Comparison of ENCODE assay signal across 14 cellular contexts in the genomic region with DNA sequence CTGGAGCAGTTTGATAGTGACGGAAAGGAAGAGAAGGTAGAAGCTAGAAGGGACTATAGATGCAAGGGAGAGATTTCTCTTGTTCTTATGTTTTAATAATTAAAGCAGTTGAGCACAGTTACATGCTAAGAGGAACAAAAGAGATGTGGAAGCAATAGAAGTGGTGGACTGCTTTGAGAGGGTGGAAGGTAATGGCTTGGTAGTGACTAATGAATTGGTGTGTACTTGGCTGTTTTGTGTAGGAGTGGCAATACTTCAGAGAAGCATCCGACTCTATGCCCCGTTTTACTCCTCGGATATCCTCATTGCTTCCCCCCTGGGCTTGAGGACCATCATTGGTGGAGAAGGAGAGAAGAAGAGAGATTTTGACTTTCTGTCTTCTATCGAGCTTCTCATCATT. TPM values are rescaled to one million over a fixed set of nuclear protein-coding genes. Genes with fewer than 3 reads are reported as not detected.
DNase-seq lines count a peak whose midpoint lies in the region; ATAC-seq, FAIRE-seq and TF ChIP-seq lines count a peak whose summit lies in the region.
"Had no signal": no experiment of that assay in that cellular context is flagged by ENCODE, and none has a peak within 500 bp of the region (broad histone marks: within the 10 kb centered on the region; RNA-seq: fewer than 3 reads in every experiment).

No MANE protein-coding gene starts in this region.

- no peak for ATAC-seq in CD4-positive, alpha-beta T cell (ENCODE audit: poor library complexity)
- ATAC-seq in RWPE2 (ENCODE audit: low read depth) (no peak), GM19351 (IDR thresholded peaks at IDR 0.05; ENCODE audit: unreplicated experiment) (no peak), aorta (ENCODE audit: low FRiP score) (no peak)

- no peaks in the 10 kb centered on the region for H3K9me3 ChIP-seq in CD4-positive, alpha-beta T cell (ENCODE audit: control insufficient read depth, low read length)
- H3K9me3 ChIP-seq in RWPE2 (ENCODE audit: severe bottlenecking) (no peaks in the 10 kb centered on the region), aorta (ENCODE audit: control insufficient read depth, low read length) (no peaks in the 10 kb centered on the region)
- H3K9me3 ChIP-seq: BLaER1 treated with 17β-estradiol and CSF1 and Interleukin-3, amounts not matched to agents 10 nM and 100 nM had no signal

- WGBS in aorta, 2 donors, result 92 to 95% methylated on average over 5 of the region's 5 CpGs

- H3K4me3 ChIP-seq in RWPE2 (ENCODE audit: severe bottlenecking) (no peak overlapping the region), aorta (ENCODE audit: low read length in 2 of 2) (no peak overlapping the region)
- H3K4me3 ChIP-seq: BLaER1 treated with 17β-estradiol and CSF1 and Interleukin-3, amounts not matched to agents 10 nM and 100 nM had no signal

- CTCF ChIA-PET in CD4-positive, alpha-beta T cell (lab: Charles Lee), result interaction anchor here (0.8 to 1.6 kb wide), 2 partner anchors 19 to 21 kb away, joined by 3 read pairs; no protein-coding TSS in a partner anchor

- H3K27ac Mint-ChIP-seq in CD4-positive, alpha-beta T cell, result peak overlapping the region; percentile 2
- peak overlapping the region; percentile 5 for H3K27ac Mint-ChIP-seq in nephron progenitor cell
- H3K27ac Mint-ChIP-seq: activated CD4-positive, alpha-beta T cell treated with anti-CD3 and anti-CD28 coated beads, Interleukin-2, amount 10 ng/mL, durations not matched to agents 7 days and 5 days had no signal

- H3K4me3 Mint-ChIP-seq in CD4-positive, alpha-beta T cell, result no peak overlapping the region
- H3K4me3 Mint-ChIP-seq in nephron progenitor cell, result no peak overlapping the region
- H3K4me3 Mint-ChIP-seq: activated CD4-positive, alpha-beta T cell treated with anti-CD3 and anti-CD28 coated beads, Interleukin-2, amount 10 ng/mL, durations not matched to agents 7 days and 5 days had no signal

- no peak for FAIRE-seq in frontal cortex (lab: Jason Lieb, UNC)

- H3K27ac ChIP-seq in CD4-positive, alpha-beta T cell (ENCODE audit: low read depth, low read length), result no peak overlapping the region
- H3K27ac ChIP-seq in RWPE2 (ENCODE audit: poor library complexity, severe bottlenecking) (peak overlapping the region; percentile 89), aorta (ENCODE audit: low read depth in 1 of 2, low read length in 2 of 2) (peak overlapping the region in 1 of 2 donors; percentile 62)

- POLR2A ChIA-PET in CD4-positive, alpha-beta T cell (lab: Charles Lee), result no interaction called here

- no peak for TF ChIP-seq CTCF in CD4-positive, alpha-beta T cell (IDR thresholded peaks at IDR 0.05)
- TF ChIP-seq CTCF in RWPE2 (IDR thresholded peaks at IDR 0.05; ENCODE audit: poor library complexity, severe bottlenecking) (no peak), nephron progenitor cell (IDR thresholded peaks at IDR 0.05) (no peak)

- H3K4me1 ChIP-seq in RWPE2 (ENCODE audit: insufficient read depth, poor library complexity, severe bottlenecking) (peaks cover 14% of the 10 kb centered on the region), aorta (ENCODE audit: control insufficient read depth in 1 of 2, insufficient read depth in 2 of 2, low read length in 2 of 2) (no peaks in the 10 kb centered on the region)

- H3K36me3 ChIP-seq in RWPE2 (ENCODE audit: low read depth) (peaks cover 54% of the 10 kb centered on the region), aorta (ENCODE audit: control insufficient read depth in 1 of 2, insufficient read depth in 2 of 2, low read length in 1 of 2) (peaks cover 16 to 18% of the 10 kb centered on the region in 2 donors)

- no peak for DNase-seq in CD4-positive, alpha-beta T cell
- DNase-seq in RWPE2 (ENCODE audit: low spot score) (no peak), dermis blood vessel endothelial cell (peak; percentile 52), nephron progenitor cell (no peak), kidney glomerular epithelial cell (lab: John Stamatoyannopoulos, UW) (no peak), frontal cortex (ENCODE audit: low spot score in 2 of 2) (no peak), aorta (no peak)
- DNase-seq: activated CD4-positive, alpha-beta T cell treated with anti-CD3 and anti-CD28 coated beads, Interleukin-2, amount 10 ng/mL, durations not matched to agents 7 days and 5 days; activated gamma-delta T cell treated with Interleukin-2 at 50 U/mL for 16 hours; NCI-H1092 treated with DMSO at 0.1 percent for 48 hours; stimulated activated CD4-positive, alpha-beta T cell treated with anti-CD3 and anti-CD28 coated beads, Interleukin-2, amount 100 ng/mL, for 48 hours had no signal

- no peaks in the 10 kb centered on the region for H3K27me3 ChIP-seq in CD4-positive, alpha-beta T cell (ENCODE audit: control insufficient read depth, insufficient read depth, low read length)
- no peaks in the 10 kb centered on the region for H3K27me3 ChIP-seq in RWPE2 (ENCODE audit: insufficient read depth, poor library complexity, severe bottlenecking)
- H3K27me3 ChIP-seq in aorta (ENCODE audit: control insufficient read depth in 1 of 2, insufficient read depth in 2 of 2, low read length in 1 of 2), result no peaks in the 10 kb centered on the region
- H3K27me3 ChIP-seq: BLaER1 treated with 17β-estradiol and CSF1 and Interleukin-3, amounts not matched to agents 10 nM and 100 nM had no signal

- no peaks in the 10 kb centered on the region for H3K9me3 Mint-ChIP-seq in CD4-positive, alpha-beta T cell
- no peaks in the 10 kb centered on the region for H3K9me3 Mint-ChIP-seq in nephron progenitor cell
- H3K9me3 Mint-ChIP-seq: activated CD4-positive, alpha-beta T cell treated with anti-CD3 and anti-CD28 coated beads, Interleukin-2, amount 10 ng/mL, durations not matched to agents 7 days and 5 days had no signal

- H3K36me3 Mint-ChIP-seq in CD4-positive, alpha-beta T cell (ENCODE audit: low read depth), result peaks cover 97% of the 10 kb centered on the region
- peaks cover 50% of the 10 kb centered on the region for H3K36me3 Mint-ChIP-seq in nephron progenitor cell (ENCODE audit: low read depth)

- intact Hi-C loops in CD4-positive, alpha-beta T cell (cut with DNase I, micrococcal nuclease), result no loop called here
- intact Hi-C loops in aorta (cut with DNase I), result no loop called here

- H3K4me1 Mint-ChIP-seq in CD4-positive, alpha-beta T cell (ENCODE audit: low read depth), result peaks cover 34% of the 10 kb centered on the region
- no peaks in the 10 kb centered on the region for H3K4me1 Mint-ChIP-seq in nephron progenitor cell

- no peaks in the 10 kb centered on the region for H3K27me3 Mint-ChIP-seq in CD4-positive, alpha-beta T cell
- H3K27me3 Mint-ChIP-seq in nephron progenitor cell (ENCODE audit: low read depth, poor library complexity), result no peaks in the 10 kb centered on the region
- H3K27me3 Mint-ChIP-seq: activated CD4-positive, alpha-beta T cell treated with anti-CD3 and anti-CD28 coated beads, Interleukin-2, amount 10 ng/mL, durations not matched to agents 7 days and 5 days had no signal

RNA-seq across cellular contexts. Expression of gene UTP25, which starts 12.8 kb away (rescaled TPM):
- total RNA-seq in CD4-positive, alpha-beta T cell, result 1 to 10 TPM; 6.0 to 6.4 TPM
- 6.9 and 8.2 TPM in 2 replicates for total RNA-seq in dermis blood vessel endothelial cell
- total RNA-seq in frontal cortex, result 10.6 TPM
- 1 to 10 TPM; 7.2 to 8.1 TPM for total RNA-seq in aorta
- 1 to 10 TPM in 1 of 2 donors, under 1 TPM in 1; 0.50 to 3.0 TPM for polyA plus RNA-seq in aorta

RNA-seq across cellular contexts. Expression of gene IRF6, which starts 34.7 kb away (rescaled TPM):
- 1 to 10 TPM in 1 of 2 experiments, under 1 TPM in 1; 0.74 to 1.7 TPM for total RNA-seq in CD4-positive, alpha-beta T cell
- total RNA-seq in dermis blood vessel endothelial cell (1.0 and 2.4 TPM in 2 replicates), frontal cortex (0.41 TPM), aorta (1 to 10 TPM; 1.9 to 3.8 TPM)
- polyA plus RNA-seq in aorta, result 1 to 10 TPM; 2.6 to 9.8 TPM
- total RNA-seq: activated CD4-positive, alpha-beta T cell treated with anti-CD3 and anti-CD28 coated beads, Interleukin-2, amount 10 ng/mL, durations not matched to agents 7 days and 5 days; Daoy had no signal

RNA-seq across cellular contexts. Expression of gene C1orf74, which starts 56.3 kb away (rescaled TPM):
- under 1 TPM; 0.63 to 0.67 TPM for total RNA-seq in CD4-positive, alpha-beta T cell
- total RNA-seq in dermis blood vessel endothelial cell (2.2 and 2.4 TPM in 2 replicates), frontal cortex (3.3 TPM), aorta (1 to 10 TPM; 1.1 to 1.6 TPM)
- polyA plus RNA-seq in aorta, result under 1 TPM; 0.69 to 0.75 TPM
